Comparison of ENCODE assay signal across 1 cellular context in the genomic region with DNA sequence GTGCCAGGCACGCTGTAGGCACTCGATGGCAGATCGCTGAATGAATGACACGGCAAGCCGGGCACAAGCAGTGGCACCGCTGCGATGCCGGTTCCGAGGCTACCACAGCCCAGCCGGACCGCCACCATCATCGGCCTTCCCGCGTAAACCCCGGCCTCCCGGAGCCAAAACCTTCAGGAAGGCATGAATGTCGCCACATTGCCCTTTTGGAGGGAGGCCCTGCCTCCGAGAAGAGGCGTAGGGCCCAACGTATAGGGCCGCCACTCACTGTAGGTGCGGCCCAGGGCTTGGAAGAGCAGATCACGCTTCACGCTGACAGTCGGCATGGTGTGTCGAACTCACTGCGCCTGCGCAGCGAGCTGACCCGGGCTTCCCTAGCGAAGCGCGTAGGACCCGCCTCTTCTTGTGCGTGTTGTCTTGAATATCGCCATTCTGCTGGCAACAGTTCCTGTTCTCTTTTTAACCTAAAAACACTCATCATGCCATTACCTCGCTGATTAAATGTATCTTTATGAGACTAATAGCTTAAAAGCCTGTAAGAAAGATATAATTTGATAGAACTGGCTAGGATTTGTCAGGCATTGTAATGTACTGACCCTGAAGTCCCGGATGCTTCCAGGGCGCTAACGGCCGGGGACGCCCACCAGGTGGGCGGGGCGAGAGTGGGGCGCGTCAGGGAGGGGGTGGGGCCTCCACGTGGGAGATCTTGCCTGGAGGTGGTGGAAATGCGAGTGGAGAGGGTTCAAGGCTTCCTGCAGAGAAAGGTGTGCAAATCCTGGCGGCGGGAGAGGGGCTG.
TF ChIP-seq lines count a peak whose summit lies in the region.

A gene (minus strand): TSS at position 345 of the 796 bp plus-strand sequence. CDS start 19 bp downstream, at position 326.

TF ChIP-seq in K562, 482 proteins besides CTCF, POLR2A, EP300 and RAD21 (continued from another document and continues in another):
- TF ChIP-seq, protein P1, sequence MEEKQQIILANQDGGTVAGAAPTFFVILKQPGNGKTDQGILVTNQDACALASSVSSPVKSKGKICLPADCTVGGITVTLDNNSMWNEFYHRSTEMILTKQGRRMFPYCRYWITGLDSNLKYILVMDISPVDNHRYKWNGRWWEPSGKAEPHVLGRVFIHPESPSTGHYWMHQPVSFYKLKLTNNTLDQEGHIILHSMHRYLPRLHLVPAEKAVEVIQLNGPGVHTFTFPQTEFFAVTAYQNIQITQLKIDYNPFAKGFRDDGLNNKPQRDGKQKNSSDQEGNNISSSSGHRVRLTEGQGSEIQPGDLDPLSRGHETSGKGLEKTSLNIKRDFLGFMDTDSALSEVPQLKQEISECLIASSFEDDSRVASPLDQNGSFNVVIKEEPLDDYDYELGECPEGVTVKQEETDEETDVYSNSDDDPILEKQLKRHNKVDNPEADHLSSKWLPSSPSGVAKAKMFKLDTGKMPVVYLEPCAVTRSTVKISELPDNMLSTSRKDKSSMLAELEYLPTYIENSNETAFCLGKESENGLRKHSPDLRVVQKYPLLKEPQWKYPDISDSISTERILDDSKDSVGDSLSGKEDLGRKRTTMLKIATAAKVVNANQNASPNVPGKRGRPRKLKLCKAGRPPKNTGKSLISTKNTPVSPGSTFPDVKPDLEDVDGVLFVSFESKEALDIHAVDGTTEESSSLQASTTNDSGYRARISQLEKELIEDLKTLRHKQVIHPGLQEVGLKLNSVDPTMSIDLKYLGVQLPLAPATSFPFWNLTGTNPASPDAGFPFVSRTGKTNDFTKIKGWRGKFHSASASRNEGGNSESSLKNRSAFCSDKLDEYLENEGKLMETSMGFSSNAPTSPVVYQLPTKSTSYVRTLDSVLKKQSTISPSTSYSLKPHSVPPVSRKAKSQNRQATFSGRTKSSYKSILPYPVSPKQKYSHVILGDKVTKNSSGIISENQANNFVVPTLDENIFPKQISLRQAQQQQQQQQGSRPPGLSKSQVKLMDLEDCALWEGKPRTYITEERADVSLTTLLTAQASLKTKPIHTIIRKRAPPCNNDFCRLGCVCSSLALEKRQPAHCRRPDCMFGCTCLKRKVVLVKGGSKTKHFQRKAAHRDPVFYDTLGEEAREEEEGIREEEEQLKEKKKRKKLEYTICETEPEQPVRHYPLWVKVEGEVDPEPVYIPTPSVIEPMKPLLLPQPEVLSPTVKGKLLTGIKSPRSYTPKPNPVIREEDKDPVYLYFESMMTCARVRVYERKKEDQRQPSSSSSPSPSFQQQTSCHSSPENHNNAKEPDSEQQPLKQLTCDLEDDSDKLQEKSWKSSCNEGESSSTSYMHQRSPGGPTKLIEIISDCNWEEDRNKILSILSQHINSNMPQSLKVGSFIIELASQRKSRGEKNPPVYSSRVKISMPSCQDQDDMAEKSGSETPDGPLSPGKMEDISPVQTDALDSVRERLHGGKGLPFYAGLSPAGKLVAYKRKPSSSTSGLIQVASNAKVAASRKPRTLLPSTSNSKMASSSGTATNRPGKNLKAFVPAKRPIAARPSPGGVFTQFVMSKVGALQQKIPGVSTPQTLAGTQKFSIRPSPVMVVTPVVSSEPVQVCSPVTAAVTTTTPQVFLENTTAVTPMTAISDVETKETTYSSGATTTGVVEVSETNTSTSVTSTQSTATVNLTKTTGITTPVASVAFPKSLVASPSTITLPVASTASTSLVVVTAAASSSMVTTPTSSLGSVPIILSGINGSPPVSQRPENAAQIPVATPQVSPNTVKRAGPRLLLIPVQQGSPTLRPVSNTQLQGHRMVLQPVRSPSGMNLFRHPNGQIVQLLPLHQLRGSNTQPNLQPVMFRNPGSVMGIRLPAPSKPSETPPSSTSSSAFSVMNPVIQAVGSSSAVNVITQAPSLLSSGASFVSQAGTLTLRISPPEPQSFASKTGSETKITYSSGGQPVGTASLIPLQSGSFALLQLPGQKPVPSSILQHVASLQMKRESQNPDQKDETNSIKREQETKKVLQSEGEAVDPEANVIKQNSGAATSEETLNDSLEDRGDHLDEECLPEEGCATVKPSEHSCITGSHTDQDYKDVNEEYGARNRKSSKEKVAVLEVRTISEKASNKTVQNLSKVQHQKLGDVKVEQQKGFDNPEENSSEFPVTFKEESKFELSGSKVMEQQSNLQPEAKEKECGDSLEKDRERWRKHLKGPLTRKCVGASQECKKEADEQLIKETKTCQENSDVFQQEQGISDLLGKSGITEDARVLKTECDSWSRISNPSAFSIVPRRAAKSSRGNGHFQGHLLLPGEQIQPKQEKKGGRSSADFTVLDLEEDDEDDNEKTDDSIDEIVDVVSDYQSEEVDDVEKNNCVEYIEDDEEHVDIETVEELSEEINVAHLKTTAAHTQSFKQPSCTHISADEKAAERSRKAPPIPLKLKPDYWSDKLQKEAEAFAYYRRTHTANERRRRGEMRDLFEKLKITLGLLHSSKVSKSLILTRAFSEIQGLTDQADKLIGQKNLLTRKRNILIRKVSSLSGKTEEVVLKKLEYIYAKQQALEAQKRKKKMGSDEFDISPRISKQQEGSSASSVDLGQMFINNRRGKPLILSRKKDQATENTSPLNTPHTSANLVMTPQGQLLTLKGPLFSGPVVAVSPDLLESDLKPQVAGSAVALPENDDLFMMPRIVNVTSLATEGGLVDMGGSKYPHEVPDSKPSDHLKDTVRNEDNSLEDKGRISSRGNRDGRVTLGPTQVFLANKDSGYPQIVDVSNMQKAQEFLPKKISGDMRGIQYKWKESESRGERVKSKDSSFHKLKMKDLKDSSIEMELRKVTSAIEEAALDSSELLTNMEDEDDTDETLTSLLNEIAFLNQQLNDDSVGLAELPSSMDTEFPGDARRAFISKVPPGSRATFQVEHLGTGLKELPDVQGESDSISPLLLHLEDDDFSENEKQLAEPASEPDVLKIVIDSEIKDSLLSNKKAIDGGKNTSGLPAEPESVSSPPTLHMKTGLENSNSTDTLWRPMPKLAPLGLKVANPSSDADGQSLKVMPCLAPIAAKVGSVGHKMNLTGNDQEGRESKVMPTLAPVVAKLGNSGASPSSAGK (IDR thresholded peaks at IDR 0.05), result peak; percentile 46
- TF ChIP-seq TAF9B (IDR thresholded peaks at IDR 0.05; ENCODE audit: partially characterized antibody) (peak; percentile 46), C11orf30 (IDR thresholded peaks at IDR 0.05; ENCODE audit: low read depth) (peak; percentile 69), NR1H2 (CRISPR knock-in tag; IDR thresholded peaks at IDR 0.05) (no peak), POLR2G (IDR thresholded peaks at IDR 0.05; ENCODE audit: low read depth, low read length) (peak; percentile 83), HDAC3 (IDR thresholded peaks at IDR 0.05; ENCODE audit: borderline replicate concordance, partially characterized antibody) (no peak), RBFOX2 (IDR thresholded peaks at IDR 0.05; ENCODE audit: low read depth, low read length) (peak; percentile 86), JUN (IDR thresholded peaks at IDR 0.05; ENCODE audit: borderline replicate concordance, low read depth, low read length) (peak; percentile 46; the same call in 1 of the 2 replicates), JUN (CRISPR knock-in tag; IDR thresholded peaks at IDR 0.05; ENCODE audit: borderline replicate concordance) (no peak), CREB1 (IDR thresholded peaks at IDR 0.05) (peak; percentile 37; the same call in 1 of the 2 replicates), CREB1 (CRISPR knock-in tag; IDR thresholded peaks at IDR 0.05) (no peak), ERF (CRISPR knock-in tag; IDR thresholded peaks at IDR 0.05) (no peak), ELF2 (CRISPR knock-in tag; IDR thresholded peaks at IDR 0.05) (no peak), ZNF707 (CRISPR knock-in tag; conservative IDR thresholded peaks at IDR 0.05) (no peak), ETV1 (tag; conservative IDR thresholded peaks at IDR 0.05; ENCODE audit: low read depth) (no peak), NCOA2 (IDR thresholded peaks at IDR 0.05; ENCODE audit: partially characterized antibody in 2 of 2) (peak in 1 of 2 experiments; percentile 98), ZC3H11A (IDR thresholded peaks at IDR 0.05; ENCODE audit: low read depth, low read length) (no peak), EGR1 (conservative IDR thresholded peaks at IDR 0.05) (peak; percentile 85), ZNF324 (CRISPR knock-in tag; IDR thresholded peaks at IDR 0.05) (no peak), HDAC6 (IDR thresholded peaks at IDR 0.05; ENCODE audit: low read depth, low read length) (no peak), BDP1 (IDR thresholded peaks at IDR 0.05; ENCODE audit: insufficient read depth, insufficient read length) (no peak), ZFX (CRISPR knock-in tag; IDR thresholded peaks at IDR 0.05) (peak; percentile 68), ZNF584 (CRISPR knock-in tag; IDR thresholded peaks at IDR 0.05; ENCODE audit: low read depth) (no peak), SP1 (CRISPR knock-in tag; IDR thresholded peaks at IDR 0.05) (peak; percentile 86), RFX1 (IDR thresholded peaks at IDR 0.05) (no peak), ZC3H8 (IDR thresholded peaks at IDR 0.05) (no peak), ZBED1 (IDR thresholded peaks at IDR 0.05) (no peak), PML (IDR thresholded peaks at IDR 0.05; ENCODE audit: low read length) (0 out of 2 replicates have a peak, but pooled peaks have one; percentile 38), RHOXF2B (CRISPR knock-in tag; conservative IDR thresholded peaks at IDR 0.05) (no peak), SUPT5H (IDR thresholded peaks at IDR 0.05) (peak; percentile 76), CREM (IDR thresholded peaks at IDR 0.05; ENCODE audit: low read depth) (peak; percentile 36; the same call in 1 of the 2 replicates), NRF1 (conservative IDR thresholded peaks at IDR 0.05 in 1 of 2, IDR thresholded peaks at IDR 0.05 in 1 of 2) (peak; percentile 98), MTA1 (IDR thresholded peaks at IDR 0.05; ENCODE audit: borderline replicate concordance) (peak; percentile 79; the same call in 1 of the 2 replicates), HNRNPH1 (optimal IDR thresholded peaks at IDR 0.05; ENCODE audit: low read depth, low read length) (no peak), MED1 (CRISPR knock-in tag; IDR thresholded peaks at IDR 0.05; ENCODE audit: borderline replicate concordance) (no peak), POLR2B (IDR thresholded peaks at IDR 0.05; ENCODE audit: low read depth, partially characterized antibody) (peak; percentile 47), CBX2 (IDR thresholded peaks at IDR 0.05; ENCODE audit: insufficient read depth, low read length, poor library complexity, severe bottlenecking) (no peak), ZNF354B (CRISPR knock-in tag; IDR thresholded peaks at IDR 0.05) (no peak)
- TF ChIP-seq, protein P2, sequence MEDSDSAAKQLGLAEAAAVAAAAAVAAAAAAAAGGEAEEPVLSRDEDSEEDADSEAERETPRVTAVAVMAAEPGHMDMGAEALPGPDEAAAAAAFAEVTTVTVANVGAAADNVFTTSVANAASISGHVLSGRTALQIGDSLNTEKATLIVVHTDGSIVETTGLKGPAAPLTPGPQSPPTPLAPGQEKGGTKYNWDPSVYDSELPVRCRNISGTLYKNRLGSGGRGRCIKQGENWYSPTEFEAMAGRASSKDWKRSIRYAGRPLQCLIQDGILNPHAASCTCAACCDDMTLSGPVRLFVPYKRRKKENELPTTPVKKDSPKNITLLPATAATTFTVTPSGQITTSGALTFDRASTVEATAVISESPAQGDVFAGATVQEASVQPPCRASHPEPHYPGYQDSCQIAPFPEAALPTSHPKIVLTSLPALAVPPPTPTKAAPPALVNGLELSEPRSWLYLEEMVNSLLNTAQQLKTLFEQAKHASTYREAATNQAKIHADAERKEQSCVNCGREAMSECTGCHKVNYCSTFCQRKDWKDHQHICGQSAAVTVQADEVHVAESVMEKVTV (CRISPR knock-in tag; IDR thresholded peaks at IDR 0.05), result no peak
- TF ChIP-seq, protein P3, sequence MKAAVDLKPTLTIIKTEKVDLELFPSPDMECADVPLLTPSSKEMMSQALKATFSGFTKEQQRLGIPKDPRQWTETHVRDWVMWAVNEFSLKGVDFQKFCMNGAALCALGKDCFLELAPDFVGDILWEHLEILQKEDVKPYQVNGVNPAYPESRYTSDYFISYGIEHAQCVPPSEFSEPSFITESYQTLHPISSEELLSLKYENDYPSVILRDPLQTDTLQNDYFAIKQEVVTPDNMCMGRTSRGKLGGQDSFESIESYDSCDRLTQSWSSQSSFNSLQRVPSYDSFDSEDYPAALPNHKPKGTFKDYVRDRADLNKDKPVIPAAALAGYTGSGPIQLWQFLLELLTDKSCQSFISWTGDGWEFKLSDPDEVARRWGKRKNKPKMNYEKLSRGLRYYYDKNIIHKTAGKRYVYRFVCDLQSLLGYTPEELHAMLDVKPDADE (conservative IDR thresholded peaks at IDR 0.05; ENCODE audit: control insufficient read depth, low read depth, low read length), result peak; percentile 71
- TF ChIP-seq, protein P4, sequence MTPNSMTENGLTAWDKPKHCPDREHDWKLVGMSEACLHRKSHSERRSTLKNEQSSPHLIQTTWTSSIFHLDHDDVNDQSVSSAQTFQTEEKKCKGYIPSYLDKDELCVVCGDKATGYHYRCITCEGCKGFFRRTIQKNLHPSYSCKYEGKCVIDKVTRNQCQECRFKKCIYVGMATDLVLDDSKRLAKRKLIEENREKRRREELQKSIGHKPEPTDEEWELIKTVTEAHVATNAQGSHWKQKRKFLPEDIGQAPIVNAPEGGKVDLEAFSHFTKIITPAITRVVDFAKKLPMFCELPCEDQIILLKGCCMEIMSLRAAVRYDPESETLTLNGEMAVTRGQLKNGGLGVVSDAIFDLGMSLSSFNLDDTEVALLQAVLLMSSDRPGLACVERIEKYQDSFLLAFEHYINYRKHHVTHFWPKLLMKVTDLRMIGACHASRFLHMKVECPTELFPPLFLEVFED (CRISPR knock-in tag; conservative IDR thresholded peaks at IDR 0.05), result no peak
- TF ChIP-seq, protein P5, sequence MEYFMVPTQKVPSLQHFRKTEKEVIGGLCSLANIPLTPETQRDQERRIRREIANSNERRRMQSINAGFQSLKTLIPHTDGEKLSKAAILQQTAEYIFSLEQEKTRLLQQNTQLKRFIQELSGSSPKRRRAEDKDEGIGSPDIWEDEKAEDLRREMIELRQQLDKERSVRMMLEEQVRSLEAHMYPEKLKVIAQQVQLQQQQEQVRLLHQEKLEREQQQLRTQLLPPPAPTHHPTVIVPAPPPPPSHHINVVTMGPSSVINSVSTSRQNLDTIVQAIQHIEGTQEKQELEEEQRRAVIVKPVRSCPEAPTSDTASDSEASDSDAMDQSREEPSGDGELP (CRISPR knock-in tag; IDR thresholded peaks at IDR 0.05; ENCODE audit: borderline replicate concordance), result peak; percentile 19; the same call in 1 of the 2 replicates
- TF ChIP-seq, protein P6, sequence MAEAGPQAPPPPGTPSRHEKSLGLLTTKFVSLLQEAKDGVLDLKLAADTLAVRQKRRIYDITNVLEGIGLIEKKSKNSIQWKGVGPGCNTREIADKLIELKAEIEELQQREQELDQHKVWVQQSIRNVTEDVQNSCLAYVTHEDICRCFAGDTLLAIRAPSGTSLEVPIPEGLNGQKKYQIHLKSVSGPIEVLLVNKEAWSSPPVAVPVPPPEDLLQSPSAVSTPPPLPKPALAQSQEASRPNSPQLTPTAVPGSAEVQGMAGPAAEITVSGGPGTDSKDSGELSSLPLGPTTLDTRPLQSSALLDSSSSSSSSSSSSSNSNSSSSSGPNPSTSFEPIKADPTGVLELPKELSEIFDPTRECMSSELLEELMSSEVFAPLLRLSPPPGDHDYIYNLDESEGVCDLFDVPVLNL (CRISPR knock-in tag; IDR thresholded peaks at IDR 0.05; ENCODE audit: low read depth), result no peak
- TF ChIP-seq, protein P7, sequence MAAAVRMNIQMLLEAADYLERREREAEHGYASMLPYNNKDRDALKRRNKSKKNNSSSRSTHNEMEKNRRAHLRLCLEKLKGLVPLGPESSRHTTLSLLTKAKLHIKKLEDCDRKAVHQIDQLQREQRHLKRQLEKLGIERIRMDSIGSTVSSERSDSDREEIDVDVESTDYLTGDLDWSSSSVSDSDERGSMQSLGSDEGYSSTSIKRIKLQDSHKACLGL (CRISPR knock-in tag; IDR thresholded peaks at IDR 0.05; ENCODE audit: borderline replicate concordance, poor library complexity, severe bottlenecking), result peak; percentile 85
- TF ChIP-seq, protein P8, sequence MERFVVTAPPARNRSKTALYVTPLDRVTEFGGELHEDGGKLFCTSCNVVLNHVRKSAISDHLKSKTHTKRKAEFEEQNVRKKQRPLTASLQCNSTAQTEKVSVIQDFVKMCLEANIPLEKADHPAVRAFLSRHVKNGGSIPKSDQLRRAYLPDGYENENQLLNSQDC (CRISPR knock-in tag; IDR thresholded peaks at IDR 0.05), result no peak
